Comparison of ENCODE assay signal across 10 cellular contexts in the genomic region with DNA sequence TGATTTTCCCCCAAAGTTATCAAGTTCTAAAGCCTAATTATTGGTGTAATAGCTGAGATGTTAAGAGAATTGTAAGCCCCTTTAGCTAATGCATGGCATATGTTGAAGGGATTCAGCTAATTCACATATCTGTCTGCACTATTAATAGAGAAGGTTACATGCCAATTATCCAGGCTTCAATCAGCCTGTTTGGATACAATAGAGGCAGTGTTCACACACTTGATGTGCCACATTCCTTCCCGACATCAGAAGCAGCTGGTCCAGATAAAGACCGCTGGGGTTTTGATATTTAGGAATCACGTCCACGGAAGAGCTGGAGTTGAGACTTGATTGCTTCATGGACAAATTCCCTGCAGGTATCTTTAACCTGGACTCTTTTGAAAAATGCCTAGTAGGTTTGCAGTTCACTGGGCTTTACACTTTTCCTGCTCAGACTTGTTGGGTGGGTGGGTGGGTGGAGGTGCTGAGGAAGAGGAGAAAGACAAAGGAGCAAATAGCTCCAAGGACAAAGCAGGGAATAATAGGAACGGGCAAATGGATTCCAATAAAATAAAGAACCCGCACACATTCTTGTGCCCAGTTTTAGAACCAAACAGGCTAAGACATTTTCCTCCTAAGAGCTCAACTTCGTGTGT.
DNase-seq lines count a peak whose midpoint lies in the region; ATAC-seq and TF ChIP-seq lines count a peak whose summit lies in the region.
"Had no signal": no experiment of that assay in that cellular context is flagged by ENCODE, and none has a peak within 500 bp of the region (broad histone marks: within the 10 kb centered on the region; RNA-seq: fewer than 3 reads in every experiment).

No MANE protein-coding gene starts in this region.

- peak overlapping the region; percentile 46 for H3K27ac ChIP-seq in ACC112 (ENCODE audit: low read depth, low read length)
- H3K27ac ChIP-seq in IMR-90 (ENCODE audit: insufficient read depth, low read length), result peak overlapping the region; percentile 32; the same call in 1 of the 2 replicates

- no peaks in the 10 kb centered on the region for H3K9me3 Mint-ChIP-seq in activated naive CD4-positive, alpha-beta T cell treated with anti-CD3 and anti-CD28 coated beads, Interleukin-2, amount 50 U/mL, for 72 hours
- H3K9me3 Mint-ChIP-seq in memory B cell, result no peaks in the 10 kb centered on the region

- H3K4me1 ChIP-seq in ACC112 (ENCODE audit: control insufficient read depth, insufficient read depth, low read length, unreplicated experiment), result peaks cover 29% of the 10 kb centered on the region
- H3K4me1 ChIP-seq in IMR-90 (ENCODE audit: control insufficient read depth, insufficient read depth, low read length), result peaks cover 28% of the 10 kb centered on the region

- in situ Hi-C loops in IMR-90 (cut with MboI; ENCODE audit: low sequenced_read_pairs), result no loop called here

- peaks cover 44% of the 10 kb centered on the region for H3K4me1 Mint-ChIP-seq in memory B cell

- no peaks in the 10 kb centered on the region for H3K27me3 ChIP-seq in ACC112 (ENCODE audit: insufficient read depth, low read length)
- no peaks in the 10 kb centered on the region for H3K27me3 ChIP-seq in IMR-90 (ENCODE audit: control insufficient read depth, insufficient read depth, low read length)
- H3K27me3 ChIP-seq: Peyer's patch had no signal

- peaks cover 12% of the 10 kb centered on the region for H3K9me1 ChIP-seq in IMR-90 (ENCODE audit: insufficient read depth, low read length)

- no peak for DNase-seq in IMR-90
- DNase-seq in activated naive CD4-positive, alpha-beta T cell treated with anti-CD3 and anti-CD28 coated beads, Interleukin-2, amount 50 U/mL, for 72 hours (ENCODE audit: low spot score in 2 of 2), result no peak
- DNase-seq in memory B cell (ENCODE audit: low spot score in 2 of 2), result no peak
- DNase-seq in NCI-H187 (lab: John Stamatoyannopoulos, UW), result no peak
- DNase-seq in NCI-H2081 (lab: John Stamatoyannopoulos, UW), result no peak
- no peak for DNase-seq in activated T-cell treated with anti-CD3 and anti-CD28 coated beads for 4 hours
- DNase-seq: DND-41, Peyer's patch had no signal

- peaks cover 0 to 6% of the 10 kb centered on the region in 2 donors for H3K36me3 Mint-ChIP-seq in activated naive CD4-positive, alpha-beta T cell treated with anti-CD3 and anti-CD28 coated beads, Interleukin-2, amount 50 U/mL, for 72 hours
- H3K36me3 Mint-ChIP-seq in memory B cell, result no peaks in the 10 kb centered on the region

- H3K79me2 ChIP-seq in ACC112 (ENCODE audit: control insufficient read depth, insufficient read depth, low read length, unreplicated experiment), result no peaks in the 10 kb centered on the region

- intact Hi-C loops in IMR-90 (cut with micrococcal nuclease), result loop anchor here (5.0 kb wide), 2 partner anchors 124 to 144 kb away; partner anchors contain the start of gene ZNF217

- no peaks in the 10 kb centered on the region for H3K36me3 ChIP-seq in ACC112 (ENCODE audit: insufficient read depth, low read length)
- no peaks in the 10 kb centered on the region for H3K36me3 ChIP-seq in IMR-90 (ENCODE audit: control insufficient read depth, insufficient read depth, low read length)
- H3K36me3 ChIP-seq: Peyer's patch had no signal

- peak overlapping the region; percentile 92; the same call in 2 of the 3 replicates for H2BK15ac ChIP-seq in IMR-90 (ENCODE audit: low read depth, low read length)

- H3K27ac Mint-ChIP-seq in activated naive CD4-positive, alpha-beta T cell treated with anti-CD3 and anti-CD28 coated beads, Interleukin-2, amount 50 U/mL, for 72 hours, result peak overlapping the region; percentile 89 to 90
- peak overlapping the region; percentile 98 for H3K27ac Mint-ChIP-seq in memory B cell

- H2BK120ac ChIP-seq in IMR-90 (ENCODE audit: low read depth, low read length), result peak overlapping the region; percentile 93

- no peak for TF ChIP-seq RAD21 in IMR-90 (IDR thresholded peaks at IDR 0.05; ENCODE audit: low read length)

- H3K56ac ChIP-seq in IMR-90 (ENCODE audit: extremely low read depth, insufficient read depth, low read length), result peak overlapping the region; percentile 15; the same call in 1 of the 2 replicates

- no peaks in the 10 kb centered on the region for H3K9me3 ChIP-seq in IMR-90 (ENCODE audit: control insufficient read depth, insufficient read depth, low read length)
- H3K9me3 ChIP-seq: Peyer's patch had no signal

- peak overlapping the region; percentile 84 to 92 for H4K8ac ChIP-seq in IMR-90 (ENCODE audit: low read depth in 2 of 2, low read length in 2 of 2)

- H2AFZ ChIP-seq in ACC112 (ENCODE audit: low read length, unreplicated experiment), result peak overlapping the region; percentile 93
- H2AFZ ChIP-seq in IMR-90 (replicated peaks; ENCODE audit: low read length, poor library complexity), result peak overlapping the region; percentile 26

- WGBS in IMR-90 (ENCODE audit: extremely low coverage in 2 of 2, insufficient read length in 1 of 2), 2 experiments, result 52% methylated on average over 4 of the region's 7 CpGs; no CpG with 5 or more reads in 1 of the 2 experiments

- H4K20me1 ChIP-seq in IMR-90 (ENCODE audit: insufficient read depth, low read length), result no peaks in the 10 kb centered on the region

- ATAC-seq in IMR-90 (ENCODE audit: low read depth), result no peak
- no peak for ATAC-seq in activated naive CD4-positive, alpha-beta T cell treated with anti-CD3 and anti-CD28 coated beads, Interleukin-2, amount 50 U/mL, for 72 hours
- no peak for ATAC-seq in memory B cell (ENCODE audit: low read depth)
- no peak for ATAC-seq in GM19324 (IDR thresholded peaks at IDR 0.05; ENCODE audit: low FRiP score, unreplicated experiment)

- H3K4ac ChIP-seq in IMR-90 (ENCODE audit: low read depth, low read length), result peak overlapping the region; percentile 88

- H2AK9ac ChIP-seq in IMR-90 (replicated peaks; ENCODE audit: low read depth, low read length, poor library complexity), result no peak overlapping the region

- peak overlapping the region; percentile 76 for H2AK5ac ChIP-seq in IMR-90 (ENCODE audit: low read depth, low read length)

- peaks cover 8 to 16% of the 10 kb centered on the region in 2 experiments; a peak in 2 of 4 replicates for H3K79me1 ChIP-seq in IMR-90 (ENCODE audit: low read depth in 1 of 2, low read length in 2 of 2)

- BruUV-seq in IMR-90 (replicated peaks; lab: Mats Ljungman, UMichigan), result no TSS peak

- H3K14ac ChIP-seq in IMR-90 (replicated peaks; ENCODE audit: low read depth, low read length), result peak overlapping the region; percentile 89

- H2BK20ac ChIP-seq in IMR-90 (ENCODE audit: low read depth, low read length), result peak overlapping the region; percentile 88

- TF ChIP-seq CTCF in IMR-90 (conservative IDR thresholded peaks at IDR 0.05; ENCODE audit: low read depth, low read length), result no peak

- peak overlapping the region; percentile 13; the same call in 1 of the 2 replicates for H3K9ac ChIP-seq in IMR-90 (ENCODE audit: low read depth, low read length)

- POLR2A ChIA-PET in IMR-90 (lab: Charles Lee; ENCODE audit: unreplicated experiment), result interaction anchor here (0.9 kb wide), 1 partner anchor 92 kb away, joined by 3 read pairs; no protein-coding TSS in a partner anchor

- dilution Hi-C loops in IMR-90 (cut with HindIII; ENCODE audit: low sequenced_read_pairs, unreplicated experiment), result no loop called here

- H2BK5ac ChIP-seq in IMR-90 (ENCODE audit: low read depth, low read length, poor library complexity, severe bottlenecking), result peak overlapping the region; percentile 95

- peak overlapping the region; percentile 71 for H4K91ac ChIP-seq in IMR-90 (ENCODE audit: insufficient read depth, low read depth, low read length)

- no peak overlapping the region for H3K4me3 Mint-ChIP-seq in memory B cell

- TF ChIP-seq POLR2A in IMR-90 (IDR thresholded peaks at IDR 0.05; ENCODE audit: low read depth, low read length), result no peak

- H3K4me2 ChIP-seq in IMR-90 (ENCODE audit: low read depth, low read length), result peak overlapping the region; percentile 23; the same call in 1 of the 2 replicates

- H4K5ac ChIP-seq in IMR-90 (ENCODE audit: low read depth, low read length), result peak overlapping the region; percentile 55; the same call in 1 of the 2 replicates

- H3K27me3 Mint-ChIP-seq in memory B cell, result no peaks in the 10 kb centered on the region

- peak overlapping the region; percentile 62; the same call in 1 of the 2 replicates for H3K18ac ChIP-seq in IMR-90 (ENCODE audit: low read depth, low read length)

- H3K4me3 ChIP-seq in ACC112 (ENCODE audit: low read depth, low read length), result no peak overlapping the region; the same call in 1 of the 2 replicates
- no peak overlapping the region for H3K4me3 ChIP-seq in IMR-90 (ENCODE audit: insufficient read depth, low read depth, low read length)
- H3K4me3 ChIP-seq: Peyer's patch had no signal

- CTCF ChIA-PET in IMR-90 (lab: Yijun Ruan, JAX), result interaction anchor here (1.1 kb wide), 1 partner anchor 180 kb away, joined by 3 read pairs; no protein-coding TSS in a partner anchor

- H3K23ac ChIP-seq in IMR-90 (ENCODE audit: low read depth, low read length), result peak overlapping the region; percentile 66

TF ChIP-seq in IMR-90, 13 proteins besides CTCF, POLR2A, EP300 and RAD21 (continues in another document):
- TF ChIP-seq SMC3 (IDR thresholded peaks at IDR 0.05; ENCODE audit: low read depth, low read length), result no peak
- TF ChIP-seq MXI1 (IDR thresholded peaks at IDR 0.05; ENCODE audit: borderline replicate concordance, low read depth, low read length), result no peak
- TF ChIP-seq, protein P1, sequence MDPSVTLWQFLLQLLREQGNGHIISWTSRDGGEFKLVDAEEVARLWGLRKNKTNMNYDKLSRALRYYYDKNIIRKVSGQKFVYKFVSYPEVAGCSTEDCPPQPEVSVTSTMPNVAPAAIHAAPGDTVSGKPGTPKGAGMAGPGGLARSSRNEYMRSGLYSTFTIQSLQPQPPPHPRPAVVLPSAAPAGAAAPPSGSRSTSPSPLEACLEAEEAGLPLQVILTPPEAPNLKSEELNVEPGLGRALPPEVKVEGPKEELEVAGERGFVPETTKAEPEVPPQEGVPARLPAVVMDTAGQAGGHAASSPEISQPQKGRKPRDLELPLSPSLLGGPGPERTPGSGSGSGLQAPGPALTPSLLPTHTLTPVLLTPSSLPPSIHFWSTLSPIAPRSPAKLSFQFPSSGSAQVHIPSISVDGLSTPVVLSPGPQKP (IDR thresholded peaks at IDR 0.05; ENCODE audit: borderline replicate concordance, low read depth, low read length), result no peak
- no peak for TF ChIP-seq BHLHE40 (IDR thresholded peaks at IDR 0.05; ENCODE audit: low read depth, low read length)
- no peak for TF ChIP-seq NFE2L2 (IDR thresholded peaks at IDR 0.05; ENCODE audit: low read depth, low read length)
- no peak for TF ChIP-seq CEBPB (IDR thresholded peaks at IDR 0.05; ENCODE audit: low read depth, low read length)
- TF ChIP-seq, protein P2, sequence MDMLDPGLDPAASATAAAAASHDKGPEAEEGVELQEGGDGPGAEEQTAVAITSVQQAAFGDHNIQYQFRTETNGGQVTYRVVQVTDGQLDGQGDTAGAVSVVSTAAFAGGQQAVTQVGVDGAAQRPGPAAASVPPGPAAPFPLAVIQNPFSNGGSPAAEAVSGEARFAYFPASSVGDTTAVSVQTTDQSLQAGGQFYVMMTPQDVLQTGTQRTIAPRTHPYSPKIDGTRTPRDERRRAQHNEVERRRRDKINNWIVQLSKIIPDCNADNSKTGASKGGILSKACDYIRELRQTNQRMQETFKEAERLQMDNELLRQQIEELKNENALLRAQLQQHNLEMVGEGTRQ (IDR thresholded peaks at IDR 0.05; ENCODE audit: low read depth, low read length), result no peak
- no peak for TF ChIP-seq FOS (IDR thresholded peaks at IDR 0.05; ENCODE audit: low read depth, low read length)
